In the genomic region with DNA sequence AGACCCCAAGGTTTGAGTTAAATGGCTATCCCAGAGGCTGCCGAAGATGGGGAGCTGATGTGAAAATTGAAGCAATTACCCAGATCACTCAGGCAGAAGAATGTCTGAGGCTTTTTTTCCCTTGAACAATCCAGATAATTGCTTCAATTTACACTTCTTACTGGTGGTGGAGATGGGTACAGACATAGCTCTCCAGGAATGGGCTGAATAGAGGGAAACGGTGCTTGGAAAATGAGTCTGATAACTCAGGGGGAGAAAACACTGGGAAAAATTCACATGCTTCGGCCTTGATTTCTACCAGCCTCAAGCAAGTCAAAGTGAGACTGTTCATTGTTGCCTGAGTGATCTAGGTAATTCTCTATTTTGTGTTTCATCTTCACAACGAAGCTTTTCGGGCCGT, we compare ENCODE assay signal across 29 cellular contexts.
"Had no signal": no experiment of that assay in that cellular context is flagged by ENCODE, and none has a peak within 500 bp of the region (broad histone marks: within the 10 kb centered on the region; RNA-seq: fewer than 3 reads in every experiment).

No MANE protein-coding gene starts in this region.

- H3K4me2 ChIP-seq: KMS-11, SK-N-SH had no signal

- H3K27ac Mint-ChIP-seq: activated CD4-positive, alpha-beta T cell treated with anti-CD3 and anti-CD28 coated beads, Interleukin-2, amount 10 ng/mL, durations not matched to agents 24 days and 14 days; activated CD8-positive, alpha-beta T cell treated with anti-CD3 and anti-CD28 coated beads for 36 hours; activated naive CD8-positive, alpha-beta T cell treated with anti-CD3 and anti-CD28 coated beads for 36 hours; activated T-cell treated with anti-CD3 and anti-CD28 coated beads, Interleukin-2, amount 50 U/mL, for 72 hours; activated T-helper 17 cell treated with anti-CD3 and anti-CD28 coated beads, Interleukin-2, amount 50 U/mL, for 72 hours; T-helper 1 cell treated with Interleukin-12 subunit alpha and Interleukin-12 subunit beta and Interleukin-4 antibody, amounts not matched to agents 30 μg/mL and 1 μg/mL, for 36 hours; T-helper 2 cell treated with Interferon-gamma antibody and Interleukin-4, amounts not matched to agents 5 μg/mL and 100 μg/mL, for 36 hours had no signal

- H3K9ac ChIP-seq: KMS-11, SK-N-SH had no signal

- H3K36me3 ChIP-seq: breast epithelium, SJSA1 had no signal

- H3K4me3 Mint-ChIP-seq: activated CD4-positive, alpha-beta T cell treated with anti-CD3 and anti-CD28 coated beads, Interleukin-2, amount 10 ng/mL, durations not matched to agents 24 days and 14 days; activated CD8-positive, alpha-beta T cell treated with anti-CD3 and anti-CD28 coated beads for 36 hours; activated naive CD8-positive, alpha-beta T cell treated with anti-CD3 and anti-CD28 coated beads for 36 hours; activated T-cell treated with anti-CD3 and anti-CD28 coated beads, Interleukin-2, amount 50 U/mL, for 72 hours; activated T-helper 17 cell treated with anti-CD3 and anti-CD28 coated beads, Interleukin-2, amount 50 U/mL, for 72 hours; T-helper 1 cell treated with Interleukin-12 subunit alpha and Interleukin-12 subunit beta and Interleukin-4 antibody, amounts not matched to agents 30 μg/mL and 1 μg/mL, for 36 hours; T-helper 2 cell treated with Interferon-gamma antibody and Interleukin-4, amounts not matched to agents 5 μg/mL and 100 μg/mL, for 36 hours had no signal

- H3K4me1 ChIP-seq: breast epithelium, SJSA1 had no signal

- H3K4me1 Mint-ChIP-seq: activated T-helper 17 cell treated with anti-CD3 and anti-CD28 coated beads, Interleukin-2, amount 50 U/mL, for 72 hours had no signal

- H3K27ac ChIP-seq: breast epithelium, KMS-11, SJSA1 had no signal

- H3K36me3 Mint-ChIP-seq: activated naive CD8-positive, alpha-beta T cell treated with anti-CD3 and anti-CD28 coated beads for 36 hours had no signal

- H3K4me3 ChIP-seq: breast epithelium, SJSA1 had no signal

- H3K9me3 ChIP-seq: breast epithelium, SJSA1, SK-N-SH had no signal

- ATAC-seq: activated CD8-positive, alpha-beta T cell treated with anti-CD3 and anti-CD28 coated beads for 36 hours; activated T-cell treated with anti-CD3 and anti-CD28 coated beads, Interleukin-2, amount 50 U/mL, for 72 hours; activated T-helper 17 cell treated with anti-CD3 and anti-CD28 coated beads, Interleukin-2, amount 50 U/mL, for 72 hours; Panc1 had no signal

- H3K9me3 Mint-ChIP-seq: activated CD8-positive, alpha-beta T cell treated with anti-CD3 and anti-CD28 coated beads for 36 hours; activated naive CD8-positive, alpha-beta T cell treated with anti-CD3 and anti-CD28 coated beads for 36 hours; T-helper 1 cell treated with Interleukin-12 subunit alpha and Interleukin-12 subunit beta and Interleukin-4 antibody, amounts not matched to agents 30 μg/mL and 1 μg/mL, for 36 hours; T-helper 2 cell treated with Interferon-gamma antibody and Interleukin-4, amounts not matched to agents 5 μg/mL and 100 μg/mL, for 36 hours had no signal

- H3K27me3 ChIP-seq: breast epithelium, SJSA1 had no signal

- DNase-seq: activated CD4-positive, alpha-beta T cell treated with anti-CD3 and anti-CD28 coated beads, Interleukin-2, amount 10 ng/mL, durations not matched to agents 24 days and 14 days; activated CD4-positive, alpha-beta T cell treated with anti-CD3 and anti-CD28 coated beads, Interleukin-2, amount 50 U/mL, for 4 hours; activated CD8-positive, alpha-beta T cell treated with anti-CD3 and anti-CD28 coated beads for 36 hours; activated effector memory CD4-positive, alpha-beta T cell treated with anti-CD3 and anti-CD28 coated beads, Interleukin-2, amount 50 U/mL, for 16 hours; activated naive CD4-positive, alpha-beta T cell; activated naive CD4-positive, alpha-beta T cell treated with anti-CD3 and anti-CD28 coated beads, Interleukin-2, amount 50 U/mL, for 16 hours; activated naive CD8-positive, alpha-beta T cell treated with anti-CD3 and anti-CD28 coated beads for 36 hours; activated T-cell treated with anti-CD3 and anti-CD28 coated beads, Interleukin-2, amount 50 U/mL, for 1 hour; activated T-cell treated with anti-CD3 and anti-CD28 coated beads, Interleukin-2, amount 50 U/mL, for 72 hours; amniotic stem cell; aorta; MM.1S; MV-4-11; NCI-H1092; NCI-H1436 treated with DMSO at 0.1 percent for 48 hours; NCI-H1930; NCI-H2081 treated with DMSO at 0.1 percent for 48 hours; NCI-H226; NCI-H446 treated with DMSO at 0.1 percent for 48 hours; NCI-H524; SHP77 treated with DMSO at 0.1 percent for 48 hours; SK-N-SH had no signal
